Comparison of ENCODE assay signal across 8 cellular contexts in the genomic region with DNA sequence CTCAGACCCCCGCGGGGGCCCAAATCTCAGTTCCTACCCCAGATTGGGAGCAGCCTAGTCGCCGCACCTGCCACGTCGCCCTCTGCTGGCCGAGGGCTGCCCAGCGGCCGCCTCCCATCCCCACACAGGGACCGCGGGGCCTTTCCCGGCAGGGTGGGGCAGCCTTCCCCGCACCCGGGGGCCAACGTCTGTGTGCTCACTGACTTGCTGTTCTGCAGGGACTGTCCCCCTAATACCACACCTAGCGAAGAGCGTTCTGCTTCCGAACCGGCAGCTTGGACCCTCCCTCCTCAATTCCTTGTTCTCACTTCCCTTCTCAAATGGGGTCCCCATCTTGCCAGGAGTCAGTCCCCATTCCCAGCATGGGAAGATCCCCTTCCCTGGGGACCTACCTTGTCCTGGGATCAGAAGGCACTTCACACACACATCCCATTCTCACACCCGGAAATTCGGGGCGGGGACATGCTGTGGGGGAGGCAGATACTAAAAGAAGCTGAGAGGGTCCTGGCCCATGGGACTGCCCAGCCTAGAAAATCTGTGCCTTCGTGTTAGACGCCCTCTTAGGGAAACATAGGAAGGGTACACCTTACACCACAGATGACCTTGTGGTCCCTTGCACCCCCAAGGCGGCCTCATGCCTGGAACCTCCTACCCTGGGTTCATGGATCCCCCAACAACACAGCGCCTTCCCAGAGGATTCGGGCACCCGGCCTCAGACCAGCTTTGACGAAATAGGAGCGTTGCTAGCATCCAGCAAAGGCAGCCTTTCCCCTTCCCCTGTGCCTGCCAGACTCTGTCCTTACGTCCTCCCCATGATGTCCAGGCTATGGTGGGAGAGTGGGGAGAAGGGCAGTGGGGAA.
DNase-seq lines count a peak whose midpoint lies in the region; ATAC-seq lines count a peak whose summit lies in the region.

No MANE protein-coding gene starts in this region.

- no peaks in the 10 kb centered on the region for H3K27me3 ChIP-seq in mucosa of rectum (ENCODE audit: control insufficient read depth in 2 of 2, insufficient read depth in 2 of 2, low read length in 2 of 2)

- peak overlapping the region; percentile 69 to 88 for H3K27ac ChIP-seq in mucosa of rectum (ENCODE audit: low read depth in 2 of 2, low read length in 2 of 2)

- H3K9ac ChIP-seq in mucosa of rectum (ENCODE audit: low read depth in 1 of 2, low read length in 2 of 2), result peak overlapping the region; percentile 9 to 52

- H3K36me3 ChIP-seq in mucosa of rectum (ENCODE audit: control insufficient read depth in 2 of 2, insufficient read depth in 2 of 2, low read length in 2 of 2), result peaks cover 3 to 17% of the 10 kb centered on the region in 2 donors

- DNase-seq in NOMO-1 (lab: John Stamatoyannopoulos, UW; ENCODE audit: unreplicated experiment in 2 of 2), result peak; percentile 10 to 15
- no peak for DNase-seq in NOMO-1 treated with DMSO at 0.1 percent for 48 hours (lab: John Stamatoyannopoulos, UW; ENCODE audit: unreplicated experiment)
- peak; percentile 60 for DNase-seq in activated CD4-positive, alpha-beta T cell treated with anti-CD3 and anti-CD28 coated beads, Interleukin-2, amount 50 U/mL, for 1 hour
- DNase-seq in effector CD4-positive, alpha-beta T cell, result peak; percentile 42
- peak; percentile 5 to 38 for DNase-seq in stimulated activated CD8-positive, alpha-beta memory T cell treated with anti-CD3 and anti-CD28 coated beads, Interleukin-7, amount 100 ng/mL, for 4 hours (ENCODE audit: low read depth in 2 of 2)

- peaks cover 18 to 19% of the 10 kb centered on the region in 2 donors for H3K4me1 ChIP-seq in mucosa of rectum (ENCODE audit: control insufficient read depth in 2 of 2, insufficient read depth in 2 of 2, low read length in 2 of 2)

- peak overlapping the region; percentile 14 to 48 for H3K4me3 ChIP-seq in mucosa of rectum (ENCODE audit: low read length in 2 of 2)

- no peaks in the 10 kb centered on the region for H3K9me3 ChIP-seq in mucosa of rectum (ENCODE audit: control insufficient read depth in 2 of 2, low read length in 2 of 2)

- ATAC-seq in HG03521 (IDR thresholded peaks at IDR 0.05; ENCODE audit: unreplicated experiment) (no peak), HG02884 (IDR thresholded peaks at IDR 0.05; ENCODE audit: unreplicated experiment) (no peak)
